ENCODE assay signal across 26 cellular contexts in genomic region chr1:65113298-65113697, GRCh38.
"Had no signal": no experiment of that assay in that cellular context is flagged by ENCODE, and none has a peak within 500 bp of the region (broad histone marks: within the 10 kb centered on the region; RNA-seq: fewer than 3 reads in every experiment).

No MANE protein-coding gene starts in this region.

- H3K4me3 ChIP-seq: ascending aorta had no signal

- H3K36me3 ChIP-seq: ascending aorta had no signal

- H3K9me3 ChIP-seq: ascending aorta had no signal

- H3K27me3 ChIP-seq: ascending aorta had no signal

- ATAC-seq: activated CD8-positive, alpha-beta memory T cell treated with anti-CD3 and anti-CD28 coated beads, Interleukin-2, amount 10 ng/mL, durations not matched to agents 7 days and 5 days; activated naive CD4-positive, alpha-beta T cell treated with anti-CD3 and anti-CD28 coated beads, Interleukin-2, amount 50 U/mL, for 72 hours; activated naive CD8-positive, alpha-beta T cell treated with anti-CD3 and anti-CD28 coated beads, Interleukin-2, amount 50 U/mL, for 24 hours; PC-3; T-cell; WTC11 had no signal

- DNase-seq: activated CD4-positive, alpha-beta T cell treated with anti-CD3 and anti-CD28 coated beads, Interleukin-2, amount 10 ng/mL, durations not matched to agents 24 days and 14 days; activated CD4-positive, alpha-beta T cell treated with anti-CD3 and anti-CD28 coated beads, Interleukin-2, amount 50 U/mL, for 48 hours; activated CD4-positive, CD25-positive, alpha-beta regulatory T cell treated with anti-CD3 and anti-CD28 coated beads, Interleukin-2, amount 50 U/mL, for 72 hours; activated CD8-positive, alpha-beta memory T cell treated with anti-CD3 and anti-CD28 coated beads, Interleukin-2, amount 10 ng/mL, durations not matched to agents 7 days and 5 days; activated effector memory CD4-positive, alpha-beta T cell treated with Interleukin-2 at 50 U/mL for 16 hours; activated naive CD4-positive, alpha-beta T cell; activated naive CD8-positive, alpha-beta T cell treated with anti-CD3 and anti-CD28 coated beads, Interleukin-2, amount 50 U/mL, for 24 hours; activated T-cell treated with anti-CD3 and anti-CD28 coated beads, Interleukin-2, amount 50 U/mL, for 24 hours; amniotic stem cell; KG1; NCI-H1092; NCI-H1417; NCI-H1930; NCI-H2171; NCI-H2227 treated with DMSO at 0.1 percent for 48 hours; NCI-H510A; NCI-H526 treated with DMSO at 0.1 percent for 48 hours; NCI-H82; PC-3; SHP77 treated with DMSO at 0.1 percent for 48 hours; T-cell; T-helper 2 cell; T1000 had no signal
